Comparison of ENCODE assay signal across 1 cellular context in the genomic region with DNA sequence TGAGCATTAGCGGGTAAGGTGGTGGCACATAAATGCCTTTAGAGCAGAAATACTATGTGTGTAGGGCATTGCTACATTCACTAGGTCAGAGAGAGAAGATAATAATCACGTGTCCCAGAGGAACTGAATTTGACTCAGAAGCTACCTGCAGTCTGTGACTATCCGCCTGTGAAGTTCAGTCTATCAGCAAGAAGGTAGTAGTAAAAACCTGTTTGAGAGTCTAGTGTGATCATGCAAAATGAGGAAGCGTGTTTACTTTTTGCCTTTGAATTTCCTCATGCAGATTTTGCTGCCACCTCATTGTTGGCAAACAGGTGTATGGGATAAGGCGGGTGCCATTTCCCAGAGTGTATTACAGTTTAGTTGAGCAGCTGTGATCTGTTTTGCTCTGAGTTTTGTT.
TF ChIP-seq lines count a peak whose summit lies in the region.

No MANE protein-coding gene starts in this region.

TF ChIP-seq in GM23338, 12 proteins besides CTCF, POLR2A, EP300 and RAD21 (continued from another document):
- TF ChIP-seq ZNF462 (CRISPR knock-in tag; IDR thresholded peaks at IDR 0.05) (no peak), JUNB (IDR thresholded peaks at IDR 0.05; ENCODE audit: unreplicated experiment) (no peak), ETS1 (IDR thresholded peaks at IDR 0.05) (no peak)
